ENCODE assay signal across 19 cellular contexts in genomic region chr19:739998-740715, GRCh38. TPM values are rescaled to one million over a fixed set of nuclear protein-coding genes. Genes with fewer than 3 reads are reported as not detected.
"Had no signal": no experiment of that assay in that cellular context is flagged by ENCODE, and none has a peak within 500 bp of the region (broad histone marks: within the 10 kb centered on the region; RNA-seq: fewer than 3 reads in every experiment).

No MANE protein-coding gene starts in this region.

- H3K27ac Mint-ChIP-seq: activated naive CD8-positive, alpha-beta T cell treated with anti-CD3 and anti-CD28 coated beads for 36 hours; natural killer cell had no signal

- H3K27ac ChIP-seq: brain microvascular endothelial cell, esophagus muscularis mucosa, psoas muscle, sigmoid colon, tibial artery, vagina had no signal

- H3K27me3 ChIP-seq: brain microvascular endothelial cell, esophagus muscularis mucosa, sigmoid colon, vagina had no signal

- H3K36me3 Mint-ChIP-seq: activated naive CD8-positive, alpha-beta T cell treated with anti-CD3 and anti-CD28 coated beads for 36 hours; natural killer cell had no signal

- ATAC-seq: psoas muscle had no signal

- DNase-seq: activated CD4-positive, alpha-beta T cell treated with anti-CD3 and anti-CD28 coated beads, Interleukin-2, amount 50 U/mL, for 4 hours; activated CD4-positive, CD25-positive, alpha-beta regulatory T cell treated with anti-CD3 and anti-CD28 coated beads, Interleukin-2, amount 50 U/mL, for 72 hours; activated gamma-delta T cell; activated naive CD8-positive, alpha-beta T cell treated with anti-CD3 and anti-CD28 coated beads for 36 hours; activated T-cell treated with anti-CD3 and anti-CD28 coated beads, Interleukin-2, amount 50 U/mL, for 48 hours; brain microvascular endothelial cell; cerebellar nuclear complex; natural killer cell; stimulated activated CD4-positive, alpha-beta T cell treated with anti-CD3 and anti-CD28 coated beads, Interleukin-12 subunit alpha, Interleukin-12 subunit beta, amount 100 ng/mL, for 4 hours; stimulated activated CD4-positive, alpha-beta T cell treated with anti-CD3 and anti-CD28 coated beads, Interleukin-4, amount 100 ng/mL, for 1 hour; tibial artery had no signal

- H3K9me3 ChIP-seq: vagina had no signal

- H3K4me1 ChIP-seq: psoas muscle, sigmoid colon, tibial artery, vagina had no signal

- H3K4me3 Mint-ChIP-seq: activated naive CD8-positive, alpha-beta T cell treated with anti-CD3 and anti-CD28 coated beads for 36 hours; natural killer cell had no signal

- H3K4me3 ChIP-seq: esophagus muscularis mucosa, psoas muscle, sigmoid colon, tibial artery, vagina had no signal

- H3K4me1 Mint-ChIP-seq: activated naive CD8-positive, alpha-beta T cell treated with anti-CD3 and anti-CD28 coated beads for 36 hours had no signal

- H3K36me3 ChIP-seq: brain microvascular endothelial cell had no signal

RNA-seq across cellular contexts. Expression of gene MISP, which starts 10.8 kb away (rescaled TPM):
- total RNA-seq: dermis microvascular lymphatic vessel endothelial cell, mononuclear cell, natural killer cell had no signal

RNA-seq across cellular contexts. Expression of gene PALM, which starts 31.4 kb away (rescaled TPM):
- total RNA-seq: activated naive CD8-positive, alpha-beta T cell treated with anti-CD3 and anti-CD28 coated beads for 36 hours; mononuclear cell had no signal

RNA-seq across cellular contexts. Expression of gene PRSS57, which starts 44.9 kb away (rescaled TPM):
- total RNA-seq: activated naive CD8-positive, alpha-beta T cell treated with anti-CD3 and anti-CD28 coated beads for 36 hours; dermis microvascular lymphatic vessel endothelial cell; fibroblast of villous mesenchyme; lung microvascular endothelial cell; sigmoid colon; vagina had no signal
